In genomic region chr9:130930804-130931349, GRCh38 we compare ENCODE assay signal across 1 cellular context.
TF ChIP-seq lines count a peak whose summit lies in the region.

No MANE protein-coding gene starts in this region.

TF ChIP-seq in GM12878, 131 proteins besides CTCF, POLR2A, EP300 and RAD21:
- TF ChIP-seq STAT1 (conservative IDR thresholded peaks at IDR 0.05): no peak
